2 cellular contexts compared by ENCODE assay signal in the genomic region with DNA sequence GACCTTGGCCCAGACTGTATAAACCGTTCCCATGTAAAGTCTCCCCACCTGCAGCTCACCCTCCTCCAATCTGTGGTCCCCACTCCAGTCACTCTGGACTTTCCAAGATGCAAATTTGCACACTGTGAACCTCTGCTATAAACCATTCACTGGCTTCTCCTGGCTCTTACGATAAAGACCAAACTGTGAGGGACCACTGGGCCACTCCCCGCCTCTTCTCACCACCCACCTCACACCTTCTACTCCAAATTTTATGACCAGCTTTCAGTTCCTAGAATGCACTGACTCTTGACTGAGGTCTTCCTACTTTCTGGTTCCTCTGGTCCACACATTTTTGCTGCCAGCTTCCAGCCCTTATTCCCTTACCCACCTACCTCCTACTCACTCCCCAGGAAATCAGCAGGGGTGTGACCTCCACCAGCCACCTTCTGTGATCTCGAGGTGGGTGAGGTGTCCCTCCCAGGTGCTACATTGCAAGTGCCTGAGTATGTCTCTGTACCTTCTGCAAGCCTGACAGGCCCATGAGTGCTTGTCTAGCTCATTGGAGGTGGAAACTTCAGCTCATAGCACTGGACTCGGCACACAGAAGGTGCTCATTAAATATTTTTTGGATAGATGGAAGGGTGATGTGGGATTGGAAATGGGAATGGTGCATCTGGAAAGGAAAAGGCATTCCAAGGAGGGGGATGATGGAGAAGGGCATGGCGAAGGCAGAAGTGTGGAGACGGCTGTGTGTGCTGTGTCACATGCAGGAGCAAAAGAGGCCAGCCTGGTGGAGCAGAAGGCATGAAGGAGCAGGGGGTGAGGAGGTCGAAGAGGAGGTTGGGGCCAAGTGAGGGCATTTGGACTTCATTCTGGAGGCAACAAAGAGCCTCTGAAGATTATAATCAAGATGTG.
TF ChIP-seq lines count a peak whose summit lies in the region.

No MANE protein-coding gene starts in this region.

TF ChIP-seq in HepG2, 621 proteins besides CTCF, POLR2A, EP300 and RAD21 (continues in another document):
- TF ChIP-seq SIN3A (IDR thresholded peaks at IDR 0.05; ENCODE audit: borderline replicate concordance, low read depth, low read length), result no peak
- TF ChIP-seq HOXD1 (CRISPR knock-in tag; IDR thresholded peaks at IDR 0.05), result no peak
- 0 out of 2 replicates have a peak, but pooled peaks have one; percentile 27 for TF ChIP-seq FOXC1 (CRISPR knock-in tag; IDR thresholded peaks at IDR 0.05; ENCODE audit: borderline replicate concordance)
- no peak for TF ChIP-seq TCF7 (IDR thresholded peaks at IDR 0.05; ENCODE audit: low read depth)
- TF ChIP-seq MBD4 (IDR thresholded peaks at IDR 0.05; ENCODE audit: borderline replicate concordance, low read length), result no peak
- no peak for TF ChIP-seq ZBTB38 (CRISPR knock-in tag; IDR thresholded peaks at IDR 0.05)
- no peak for TF ChIP-seq NRL (CRISPR knock-in tag; IDR thresholded peaks at IDR 0.05; ENCODE audit: borderline replicate concordance)
- TF ChIP-seq ZNF382 (CRISPR knock-in tag; IDR thresholded peaks at IDR 0.05; ENCODE audit: borderline replicate concordance), result no peak
- no peak for TF ChIP-seq ZNF260 (CRISPR knock-in tag; IDR thresholded peaks at IDR 0.05; ENCODE audit: borderline replicate concordance, low read depth)
- TF ChIP-seq PHF21A (CRISPR knock-in tag; IDR thresholded peaks at IDR 0.05), result no peak
- TF ChIP-seq, protein P1, sequence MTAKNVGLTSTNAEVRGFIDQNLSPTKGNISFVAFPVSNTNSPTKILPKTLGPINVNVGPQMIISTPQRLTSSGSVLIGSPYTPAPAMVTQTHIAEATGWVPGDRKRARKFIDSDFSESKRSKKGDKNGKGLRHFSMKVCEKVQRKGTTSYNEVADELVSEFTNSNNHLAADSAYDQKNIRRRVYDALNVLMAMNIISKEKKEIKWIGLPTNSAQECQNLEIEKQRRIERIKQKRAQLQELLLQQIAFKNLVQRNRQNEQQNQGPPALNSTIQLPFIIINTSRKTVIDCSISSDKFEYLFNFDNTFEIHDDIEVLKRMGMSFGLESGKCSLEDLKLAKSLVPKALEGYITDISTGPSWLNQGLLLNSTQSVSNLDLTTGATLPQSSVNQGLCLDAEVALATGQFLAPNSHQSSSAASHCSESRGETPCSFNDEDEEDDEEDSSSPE (CRISPR knock-in tag; IDR thresholded peaks at IDR 0.05), result no peak
- TF ChIP-seq, protein P2, sequence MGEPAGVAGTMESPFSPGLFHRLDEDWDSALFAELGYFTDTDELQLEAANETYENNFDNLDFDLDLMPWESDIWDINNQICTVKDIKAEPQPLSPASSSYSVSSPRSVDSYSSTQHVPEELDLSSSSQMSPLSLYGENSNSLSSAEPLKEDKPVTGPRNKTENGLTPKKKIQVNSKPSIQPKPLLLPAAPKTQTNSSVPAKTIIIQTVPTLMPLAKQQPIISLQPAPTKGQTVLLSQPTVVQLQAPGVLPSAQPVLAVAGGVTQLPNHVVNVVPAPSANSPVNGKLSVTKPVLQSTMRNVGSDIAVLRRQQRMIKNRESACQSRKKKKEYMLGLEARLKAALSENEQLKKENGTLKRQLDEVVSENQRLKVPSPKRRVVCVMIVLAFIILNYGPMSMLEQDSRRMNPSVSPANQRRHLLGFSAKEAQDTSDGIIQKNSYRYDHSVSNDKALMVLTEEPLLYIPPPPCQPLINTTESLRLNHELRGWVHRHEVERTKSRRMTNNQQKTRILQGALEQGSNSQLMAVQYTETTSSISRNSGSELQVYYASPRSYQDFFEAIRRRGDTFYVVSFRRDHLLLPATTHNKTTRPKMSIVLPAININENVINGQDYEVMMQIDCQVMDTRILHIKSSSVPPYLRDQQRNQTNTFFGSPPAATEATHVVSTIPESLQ (CRISPR knock-in tag; conservative IDR thresholded peaks at IDR 0.05), result no peak
- no peak for TF ChIP-seq SSRP1 (CRISPR knock-in tag; IDR thresholded peaks at IDR 0.05)
- TF ChIP-seq, protein P3, sequence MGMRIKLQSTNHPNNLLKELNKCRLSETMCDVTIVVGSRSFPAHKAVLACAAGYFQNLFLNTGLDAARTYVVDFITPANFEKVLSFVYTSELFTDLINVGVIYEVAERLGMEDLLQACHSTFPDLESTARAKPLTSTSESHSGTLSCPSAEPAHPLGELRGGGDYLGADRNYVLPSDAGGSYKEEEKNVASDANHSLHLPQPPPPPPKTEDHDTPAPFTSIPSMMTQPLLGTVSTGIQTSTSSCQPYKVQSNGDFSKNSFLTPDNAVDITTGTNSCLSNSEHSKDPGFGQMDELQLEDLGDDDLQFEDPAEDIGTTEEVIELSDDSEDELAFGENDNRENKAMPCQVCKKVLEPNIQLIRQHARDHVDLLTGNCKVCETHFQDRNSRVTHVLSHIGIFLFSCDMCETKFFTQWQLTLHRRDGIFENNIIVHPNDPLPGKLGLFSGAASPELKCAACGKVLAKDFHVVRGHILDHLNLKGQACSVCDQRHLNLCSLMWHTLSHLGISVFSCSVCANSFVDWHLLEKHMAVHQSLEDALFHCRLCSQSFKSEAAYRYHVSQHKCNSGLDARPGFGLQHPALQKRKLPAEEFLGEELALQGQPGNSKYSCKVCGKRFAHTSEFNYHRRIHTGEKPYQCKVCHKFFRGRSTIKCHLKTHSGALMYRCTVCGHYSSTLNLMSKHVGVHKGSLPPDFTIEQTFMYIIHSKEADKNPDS (CRISPR knock-in tag; IDR thresholded peaks at IDR 0.05), result 0 out of 2 replicates have a peak, but pooled peaks have one; percentile 59
- TF ChIP-seq, protein P4, sequence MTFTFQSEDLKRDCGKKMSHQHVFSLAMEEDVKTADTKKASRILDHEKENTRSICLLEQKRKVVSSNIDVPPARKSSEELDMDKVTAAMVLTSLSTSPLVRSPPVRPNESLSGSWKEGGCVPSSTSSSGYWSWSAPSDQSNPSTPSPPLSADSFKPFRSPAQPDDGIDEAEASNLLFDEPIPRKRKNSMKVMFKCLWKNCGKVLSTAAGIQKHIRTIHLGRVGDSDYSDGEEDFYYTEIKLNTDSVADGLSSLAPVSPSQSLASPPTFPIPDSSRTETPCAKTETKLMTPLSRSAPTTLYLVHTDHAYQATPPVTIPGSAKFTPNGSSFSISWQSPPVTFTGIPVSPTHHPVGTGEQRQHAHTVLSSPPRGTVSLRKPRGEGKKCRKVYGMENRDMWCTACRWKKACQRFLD (CRISPR knock-in tag; IDR thresholded peaks at IDR 0.05; ENCODE audit: borderline replicate concordance), result no peak
- no peak for TF ChIP-seq PCBP2 (optimal IDR thresholded peaks at IDR 0.05; ENCODE audit: low read depth, low read length, poor library complexity, severe bottlenecking)
- TF ChIP-seq YEATS4 (CRISPR knock-in tag; IDR thresholded peaks at IDR 0.05; ENCODE audit: borderline replicate concordance), result no peak
- TF ChIP-seq POGZ (CRISPR knock-in tag; IDR thresholded peaks at IDR 0.05), result no peak
- TF ChIP-seq, protein P5, sequence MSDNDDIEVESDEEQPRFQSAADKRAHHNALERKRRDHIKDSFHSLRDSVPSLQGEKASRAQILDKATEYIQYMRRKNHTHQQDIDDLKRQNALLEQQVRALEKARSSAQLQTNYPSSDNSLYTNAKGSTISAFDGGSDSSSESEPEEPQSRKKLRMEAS (IDR thresholded peaks at IDR 0.05), result peak; percentile 25; the same call in 1 of the 2 replicates
- TF ChIP-seq KDM5B (CRISPR knock-in tag; IDR thresholded peaks at IDR 0.05; ENCODE audit: borderline replicate concordance), result 0 out of 2 replicates have a peak, but pooled peaks have one; percentile 19
- TF ChIP-seq NFKB2 (CRISPR knock-in tag; IDR thresholded peaks at IDR 0.05; ENCODE audit: borderline replicate concordance), result no peak
- TF ChIP-seq, protein P6, sequence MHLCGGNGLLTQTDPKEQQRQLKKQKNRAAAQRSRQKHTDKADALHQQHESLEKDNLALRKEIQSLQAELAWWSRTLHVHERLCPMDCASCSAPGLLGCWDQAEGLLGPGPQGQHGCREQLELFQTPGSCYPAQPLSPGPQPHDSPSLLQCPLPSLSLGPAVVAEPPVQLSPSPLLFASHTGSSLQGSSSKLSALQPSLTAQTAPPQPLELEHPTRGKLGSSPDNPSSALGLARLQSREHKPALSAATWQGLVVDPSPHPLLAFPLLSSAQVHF (CRISPR knock-in tag; IDR thresholded peaks at IDR 0.05), result 0 out of 2 replicates have a peak, but pooled peaks have one; percentile 36
- TF ChIP-seq ZMYM3 (CRISPR knock-in tag; IDR thresholded peaks at IDR 0.05), result no peak

TF ChIP-seq in H1, 55 proteins besides CTCF, POLR2A, EP300 and RAD21:
- TF ChIP-seq HDAC2 (IDR thresholded peaks at IDR 0.05; ENCODE audit: borderline replicate concordance in 1 of 2, low read depth in 2 of 2, low read length in 2 of 2) (no peak), SRF (IDR thresholded peaks at IDR 0.05; ENCODE audit: low read depth, low read length) (no peak), HDAC6 (IDR thresholded peaks at IDR 0.05; ENCODE audit: low read depth, low read length) (no peak), POLR2AphosphoS5 (IDR thresholded peaks at IDR 0.05; ENCODE audit: low read depth, low read length) (no peak), SUZ12 (IDR thresholded peaks at IDR 0.05; ENCODE audit: low read length) (no peak), SAP30 (IDR thresholded peaks at IDR 0.05; ENCODE audit: insufficient read depth, insufficient replicate concordance, low read length) (no peak), SP2 (IDR thresholded peaks at IDR 0.05; ENCODE audit: low read length) (no peak), BCL11A (IDR thresholded peaks at IDR 0.05; ENCODE audit: low read depth in 2 of 2, low read length in 2 of 2) (no peak), NANOG (IDR thresholded peaks at IDR 0.05; ENCODE audit: insufficient read depth, low read depth, low read length, poor library complexity, severe bottlenecking) (no peak), TAF1 (IDR thresholded peaks at IDR 0.05; ENCODE audit: low read depth, low read length) (no peak), ZNF274 (IDR thresholded peaks at IDR 0.05; ENCODE audit: borderline replicate concordance, extremely low read depth, low read length) (no peak)
- TF ChIP-seq, protein P5 (IDR thresholded peaks at IDR 0.05), result no peak
- TF ChIP-seq, protein P7, sequence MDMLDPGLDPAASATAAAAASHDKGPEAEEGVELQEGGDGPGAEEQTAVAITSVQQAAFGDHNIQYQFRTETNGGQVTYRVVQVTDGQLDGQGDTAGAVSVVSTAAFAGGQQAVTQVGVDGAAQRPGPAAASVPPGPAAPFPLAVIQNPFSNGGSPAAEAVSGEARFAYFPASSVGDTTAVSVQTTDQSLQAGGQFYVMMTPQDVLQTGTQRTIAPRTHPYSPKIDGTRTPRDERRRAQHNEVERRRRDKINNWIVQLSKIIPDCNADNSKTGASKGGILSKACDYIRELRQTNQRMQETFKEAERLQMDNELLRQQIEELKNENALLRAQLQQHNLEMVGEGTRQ (IDR thresholded peaks at IDR 0.05; ENCODE audit: low read length), result no peak
- TF ChIP-seq, protein P8, sequence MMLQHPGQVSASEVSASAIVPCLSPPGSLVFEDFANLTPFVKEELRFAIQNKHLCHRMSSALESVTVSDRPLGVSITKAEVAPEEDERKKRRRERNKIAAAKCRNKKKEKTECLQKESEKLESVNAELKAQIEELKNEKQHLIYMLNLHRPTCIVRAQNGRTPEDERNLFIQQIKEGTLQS (IDR thresholded peaks at IDR 0.05; ENCODE audit: insufficient read depth, low read depth, low read length), result no peak
